ENCODE assay signal across 8 cellular contexts in genomic region chr17:44501866-44502265, GRCh38. TPM values are rescaled to one million over a fixed set of nuclear protein-coding genes. Genes with fewer than 3 reads are reported as not detected.
A peak's percentile ranks its signal among the peaks of the same experiment; 100 is the strongest.
DNase-seq lines count a peak whose midpoint lies in the region; ATAC-seq and TF ChIP-seq lines count a peak whose summit lies in the region.

No MANE protein-coding gene starts in this region.

- H3K4me1 ChIP-seq in mammary epithelial cell (ENCODE audit: insufficient read depth, low read length) (peaks cover 23% of the 10 kb centered on the region), muscle layer of colon (ENCODE audit: insufficient read depth, low read length) (peaks cover 28% of the 10 kb centered on the region)

- BruUV-seq in mammary epithelial cell (replicated peaks; lab: Mats Ljungman, UMichigan): no TSS peak

- WGBS in mammary epithelial cell (ENCODE audit: low coverage, missing lambda C conversion rate): 0% methylated on average over 3 of the region's 3 CpGs

- dilution Hi-C loops in mammary epithelial cell (cut with HindIII; ENCODE audit: low sequenced_read_pairs): no loop called here

- H3K9ac ChIP-seq in mammary epithelial cell (ENCODE audit: insufficient read depth, low read length) (peak overlapping the region; percentile 91), muscle layer of colon (ENCODE audit: low read length) (peak overlapping the region; percentile 55)

- no peak overlapping the region for H2AFZ ChIP-seq in mammary epithelial cell (ENCODE audit: low read depth, low read length)

- CTCF ChIA-PET in CD4-positive, alpha-beta T cell (lab: Charles Lee): no interaction called here
- CTCF ChIA-PET in mammary epithelial cell (lab: Charles Lee; ENCODE audit: low non-redundant PET): no interaction called here

- H3K36me3 Mint-ChIP-seq in CD4-positive, alpha-beta T cell (ENCODE audit: low read depth): peaks cover 22% of the 10 kb centered on the region

- peak overlapping the region; percentile 94 for H3K27ac Mint-ChIP-seq in CD4-positive, alpha-beta T cell

- POLR2A ChIA-PET in CD4-positive, alpha-beta T cell (lab: Charles Lee): no interaction called here

- TF ChIP-seq CTCF in CD4-positive, alpha-beta T cell (IDR thresholded peaks at IDR 0.05): no peak
- TF ChIP-seq CTCF in mammary epithelial cell (conservative IDR thresholded peaks at IDR 0.05 in 1 of 2, IDR thresholded peaks at IDR 0.05 in 1 of 2; ENCODE audit: extremely low read depth in 1 of 2, insufficient read depth in 1 of 2, low read depth in 1 of 2, low read length in 2 of 2): no peak

- peaks cover 64% of the 10 kb centered on the region for H3K4me1 Mint-ChIP-seq in CD4-positive, alpha-beta T cell (ENCODE audit: low read depth)

- peaks cover 63% of the 10 kb centered on the region for H3K79me2 ChIP-seq in mammary epithelial cell (ENCODE audit: insufficient read depth, low read length)

- intact Hi-C loops in CD4-positive, alpha-beta T cell (cut with DNase I, micrococcal nuclease): loop anchor here in 1 of 2 experiments (2.0 to 10.0 kb wide), 2 partner anchors 487 to 727 kb away; partner anchors contain the start of genes DUSP3 and TMEM101
- intact Hi-C loops in mammary epithelial cell (cut with micrococcal nuclease): loop anchor here (5.0 kb wide), 2 partner anchors 55 to 100 kb away; no protein-coding TSS in a partner anchor

- in situ Hi-C loops in mammary epithelial cell (cut with MboI; ENCODE audit: low sequenced_read_pairs in 2 of 2): no loop called here

- no peak overlapping the region for H3K27ac ChIP-seq in CD4-positive, alpha-beta T cell (ENCODE audit: low read depth, low read length)
- H3K27ac ChIP-seq in mammary epithelial cell (ENCODE audit: insufficient read depth, low read depth, low read length): peak overlapping the region; percentile 91
- H3K27ac ChIP-seq in muscle layer of colon (ENCODE audit: low read depth, low read length): peak overlapping the region; percentile 16

- peaks cover 3% of the 10 kb centered on the region for H3K27me3 ChIP-seq in CD4-positive, alpha-beta T cell (ENCODE audit: control insufficient read depth, insufficient read depth, low read length)
- no peaks in the 10 kb centered on the region for H3K27me3 ChIP-seq in mammary epithelial cell (ENCODE audit: insufficient read depth, low read length)
- no peaks in the 10 kb centered on the region for H3K27me3 ChIP-seq in muscle layer of colon (ENCODE audit: control insufficient read depth in 1 of 2, insufficient read depth in 2 of 2, low read length in 2 of 2)

- peak overlapping the region; percentile 91 for H3K4me3 Mint-ChIP-seq in CD4-positive, alpha-beta T cell

- H3K9me3 Mint-ChIP-seq in CD4-positive, alpha-beta T cell: no peaks in the 10 kb centered on the region

- H3K36me3 ChIP-seq in mammary epithelial cell (ENCODE audit: insufficient read depth, low read length) (no peaks in the 10 kb centered on the region), muscle layer of colon (ENCODE audit: insufficient read depth, low read length) (no peaks in the 10 kb centered on the region)

- H3K9me3 ChIP-seq in CD4-positive, alpha-beta T cell (ENCODE audit: control insufficient read depth, low read length): no peaks in the 10 kb centered on the region
- H3K9me3 ChIP-seq in mammary epithelial cell (replicated peaks; ENCODE audit: insufficient read depth, low read length) (no peaks in the 10 kb centered on the region), muscle layer of colon (ENCODE audit: low read length) (no peaks in the 10 kb centered on the region)

- ATAC-seq in CD4-positive, alpha-beta T cell (ENCODE audit: poor library complexity): no peak
- no peak for ATAC-seq in HG03159 (IDR thresholded peaks at IDR 0.05; ENCODE audit: unreplicated experiment)

- H3K4me3 ChIP-seq in mammary epithelial cell (replicated peaks in 1 of 3; ENCODE audit: insufficient read depth in 1 of 3, low read depth in 2 of 3, low read length in 3 of 3) (peak overlapping the region; percentile 77 to 87 (median 80)), muscle layer of colon (ENCODE audit: low read depth in 1 of 2, low read length in 2 of 2) (peak overlapping the region; percentile 31 to 96)

- H3K4me2 ChIP-seq in mammary epithelial cell (ENCODE audit: insufficient read depth, low read depth, low read length): peak overlapping the region; percentile 91

- no peaks in the 10 kb centered on the region for H4K20me1 ChIP-seq in mammary epithelial cell (ENCODE audit: insufficient read depth, low read length)

- peaks cover 8% of the 10 kb centered on the region for H3K27me3 Mint-ChIP-seq in CD4-positive, alpha-beta T cell

- DNase-seq in CD4-positive, alpha-beta T cell: no peak
- DNase-seq in Kasumi-1 (lab: John Stamatoyannopoulos, UW) (peak; percentile 25 to 49), mammary epithelial cell (peak; percentile 11), foreskin melanocyte (no peak), H4 (ENCODE audit: low spot score) (no peak)
- no peak for DNase-seq in stimulated activated CD4-positive, alpha-beta T cell treated with anti-CD3 and anti-CD28 coated beads, Interleukin-4, amount 100 ng/mL, for 4 hours

RNA-seq across cellular contexts. Expression of gene GPATCH8, which starts 1.3 kb away (rescaled TPM):
- total RNA-seq in CD4-positive, alpha-beta T cell: 10 to 100 TPM; 76.0 to 76.9 TPM
- 10 to 100 TPM; 27.0 to 37.4 TPM for total RNA-seq in mammary epithelial cell
- 10.5 TPM for polyA plus RNA-seq in mammary epithelial cell
- 12.7 TPM for polyA minus RNA-seq in mammary epithelial cell
- total RNA-seq in H4 (2014; rRNA removed; shearing (Covaris generic)): 7.4 and 15.0 TPM in 2 replicates

RNA-seq across cellular contexts. Expression of gene FZD2, which starts 55.4 kb away (rescaled TPM):
- total RNA-seq in CD4-positive, alpha-beta T cell: not detected
- total RNA-seq in mammary epithelial cell: 1 to 10 TPM; 1.8 to 4.5 TPM
- 4.5 TPM for polyA plus RNA-seq in mammary epithelial cell
- 1.1 TPM for polyA minus RNA-seq in mammary epithelial cell
- 5.9 and 6.2 TPM in 2 replicates for total RNA-seq in H4 (2014; rRNA removed; shearing (Covaris generic))

Comparison
In these comparisons a context has a peak if more than half of its experiments do, and no peak if none do; other contexts are left out.
1. DNase-seq: peak in Kasumi-1 (2 of 2) and mammary epithelial cell (single experiment); none in CD4-positive, alpha-beta T cell (0 of 10), stimulated activated CD4-positive, alpha-beta T cell treated with anti-CD3 and anti-CD28 coated beads, Interleukin-4, amount 100 ng/mL, for 4 hours (0 of 2), foreskin melanocyte (single experiment) and H4 (single experiment).